Comparison of ENCODE assay signal across 8 cellular contexts in the genomic region with DNA sequence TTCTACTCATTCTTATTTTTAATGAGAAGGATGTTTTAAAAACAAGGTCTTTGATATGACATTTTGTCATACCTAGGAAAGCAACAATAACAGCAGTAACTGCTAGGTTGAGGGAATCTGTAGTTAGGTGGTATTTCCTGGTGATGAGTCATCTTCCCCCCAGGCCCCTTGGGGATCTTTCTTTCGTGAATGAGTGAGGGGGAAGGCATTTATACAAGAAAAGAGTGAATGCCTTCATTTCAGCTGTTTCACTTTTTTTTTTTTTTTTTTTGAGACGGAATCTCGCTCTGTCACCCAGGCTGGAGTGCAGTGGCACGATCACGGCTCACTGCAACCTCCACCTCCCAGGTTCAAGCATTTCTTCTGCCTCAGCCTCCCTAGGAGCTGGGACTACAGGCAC.
DNase-seq lines count a peak whose midpoint lies in the region; ATAC-seq, FAIRE-seq and TF ChIP-seq lines count a peak whose summit lies in the region.

No MANE protein-coding gene starts in this region.

- peaks cover 3% of the 10 kb centered on the region for H3K9me3 Mint-ChIP-seq in activated naive CD8-positive, alpha-beta T cell treated with anti-CD3 and anti-CD28 coated beads for 36 hours

- no peak overlapping the region for H3K4me3 Mint-ChIP-seq in activated naive CD8-positive, alpha-beta T cell treated with anti-CD3 and anti-CD28 coated beads for 36 hours

- TF ChIP-seq POLR2A in A549 (IDR thresholded peaks at IDR 0.05; ENCODE audit: low read length), result no peak
- no peak for TF ChIP-seq POLR2A in HCT116 (IDR thresholded peaks at IDR 0.05; ENCODE audit: borderline replicate concordance, extremely low read depth, insufficient read depth, insufficient read length)
- TF ChIP-seq POLR2A in suprapubic skin (IDR thresholded peaks at IDR 0.05), result no peak

- 0 out of 2 replicates have a peak overlapping the region, but pooled peaks have one; percentile 7 for H3K9ac ChIP-seq in HCT116 (ENCODE audit: low read length)

- H3K36me3 ChIP-seq in HCT116 (ENCODE audit: control insufficient read depth in 1 of 2, insufficient read depth in 2 of 2, low read length in 2 of 2) (no peaks in the 10 kb centered on the region), suprapubic skin (no peaks in the 10 kb centered on the region)

- TF ChIP-seq RAD21 in A549 (conservative IDR thresholded peaks at IDR 0.05 in 1 of 2, IDR thresholded peaks at IDR 0.05 in 1 of 2) (no peak), HCT116 (IDR thresholded peaks at IDR 0.05; ENCODE audit: low read depth) (no peak)

- DNase-seq in A549 (ENCODE audit: low read depth in 1 of 2, low spot score in 1 of 2) (peak; percentile 38 to 53), HCT116 (ENCODE audit: low read depth, low spot score) (peak; percentile 16), iPS-NIHi7 (ENCODE audit: extremely low spot score) (peak; percentile 62), suprapubic skin (ENCODE audit: low spot score in 2 of 2) (no peak)
- DNase-seq in activated naive CD8-positive, alpha-beta T cell treated with anti-CD3 and anti-CD28 coated beads for 36 hours, result peak; percentile 26
- DNase-seq in stimulated activated CD4-positive, alpha-beta T cell treated with anti-CD3 and anti-CD28 coated beads, Interleukin-2, amount 100 ng/mL, for 24 hours, result no peak

- TF ChIP-seq EP300 in A549 (IDR thresholded peaks at IDR 0.05) (no peak), suprapubic skin (IDR thresholded peaks at IDR 0.05) (no peak)

- peaks cover 53% of the 10 kb centered on the region for H3K4me1 Mint-ChIP-seq in activated naive CD8-positive, alpha-beta T cell treated with anti-CD3 and anti-CD28 coated beads for 36 hours

- H3K9me2 ChIP-seq in HCT116 (ENCODE audit: insufficient read depth), result no peaks in the 10 kb centered on the region

- POLR2A ChIA-PET in A549 (lab: Yijun Ruan, JAX) (no interaction called here), HCT116 (lab: Charles Lee) (no interaction called here)

- BruUV-seq in HCT116 (replicated peaks; lab: Mats Ljungman, UMichigan), result no TSS peak

- peaks cover 59% of the 10 kb centered on the region for H3K79me2 ChIP-seq in HCT116 (ENCODE audit: insufficient read depth, low read length)

- ATAC-seq in A549 (peak; percentile 52 to 69; a peak in 5 of 6 replicates), HCT116 (peak; percentile 55), GM19023 (IDR thresholded peaks at IDR 0.05; ENCODE audit: unreplicated experiment) (no peak), GM19351 (IDR thresholded peaks at IDR 0.05; ENCODE audit: unreplicated experiment) (no peak)

- no peaks in the 10 kb centered on the region for H4K20me1 ChIP-seq in HCT116 (ENCODE audit: insufficient read depth)

- H3K4me3 ChIP-seq in A549 (peak overlapping the region; percentile 11; the same call in 1 of the 3 replicates), HCT116 (replicated peaks in 1 of 2; ENCODE audit: low read depth in 1 of 2, low read length in 2 of 2) (0 out of 4 replicates have a peak overlapping the region, but pooled peaks of 1 of the 2 experiments have one; percentile 18), suprapubic skin (no peak overlapping the region)

- CTCF ChIA-PET in A549 (lab: Yijun Ruan, JAX), result interaction anchor here (0.6 to 6.4 kb wide), 7 partner anchors 16 to 1143 kb away, joined by 3 to 29 read pairs (median 3); no protein-coding TSS in a partner anchor
- CTCF ChIA-PET in HCT116 (lab: Charles Lee), result no interaction called here

- H2AFZ ChIP-seq in HCT116 (ENCODE audit: low read depth, low read length, poor library complexity, severe bottlenecking), result no peak overlapping the region

- peak overlapping the region; percentile 61 for H3K27ac Mint-ChIP-seq in activated naive CD8-positive, alpha-beta T cell treated with anti-CD3 and anti-CD28 coated beads for 36 hours

- RAD21 ChIA-PET in HCT116 (lab: Charles Lee; ENCODE audit: low non-redundant PET in 1 of 2, low total read pairs in 2 of 2, uncharacterized antibody in 2 of 2, unreplicated experiment in 2 of 2), result no interaction called here

- H3K4me1 ChIP-seq in A549, result peaks cover 63% of the 10 kb centered on the region
- peaks cover 9 to 41% of the 10 kb centered on the region in 2 experiments; a peak in 3 of 4 replicates for H3K4me1 ChIP-seq in HCT116 (ENCODE audit: control insufficient read depth in 1 of 2, insufficient read depth in 2 of 2, low read length in 2 of 2)
- peaks cover 48% of the 10 kb centered on the region for H3K4me1 ChIP-seq in suprapubic skin

- FAIRE-seq in A549 (lab: Jason Lieb, UNC), result no peak

- H3K27ac ChIP-seq in A549 (peak overlapping the region; percentile 57 to 88), HCT116 (ENCODE audit: low read depth, low read length) (peak overlapping the region; percentile 19; the same call in 1 of the 2 replicates), suprapubic skin (no peak overlapping the region)

- intact Hi-C loops in HCT116 (cut with micrococcal nuclease), result no loop called here

- TF ChIP-seq CTCF in A549 (IDR thresholded peaks at IDR 0.05), result no peak
- TF ChIP-seq CTCF in HCT116 (IDR thresholded peaks at IDR 0.05 in 2 of 3, conservative IDR thresholded peaks at IDR 0.05 in 1 of 3; ENCODE audit: borderline replicate concordance in 1 of 3, insufficient read depth in 1 of 3, low read depth in 2 of 3, low read length in 2 of 3), result no peak
- TF ChIP-seq CTCF in suprapubic skin (IDR thresholded peaks at IDR 0.05), result no peak

- H3K27me3 Mint-ChIP-seq in activated naive CD8-positive, alpha-beta T cell treated with anti-CD3 and anti-CD28 coated beads for 36 hours, result no peaks in the 10 kb centered on the region

- H3K27me3 ChIP-seq in HCT116 (ENCODE audit: insufficient read depth, low read length) (no peaks in the 10 kb centered on the region), suprapubic skin (no peaks in the 10 kb centered on the region)

- WGBS in A549 (ENCODE audit: missing lambda C conversion rate), result 3% methylated on average over 5 of the region's 5 CpGs
- 63% methylated on average over 5 of the region's 5 CpGs for WGBS in suprapubic skin

- H3K36me3 Mint-ChIP-seq in activated naive CD8-positive, alpha-beta T cell treated with anti-CD3 and anti-CD28 coated beads for 36 hours, result peaks cover 11% of the 10 kb centered on the region

- H3K4me2 ChIP-seq in A549 (peak overlapping the region; percentile 80), HCT116 (ENCODE audit: low read length) (peak overlapping the region; percentile 60)

- no peaks in the 10 kb centered on the region for H3K9me3 ChIP-seq in A549
- H3K9me3 ChIP-seq in HCT116 (ENCODE audit: control insufficient read depth in 1 of 2, insufficient read depth in 1 of 2, low read depth in 1 of 2, low read length in 2 of 2), result no peaks in the 10 kb centered on the region
- no peaks in the 10 kb centered on the region for H3K9me3 ChIP-seq in suprapubic skin

TF ChIP-seq in A549, 52 proteins besides CTCF, POLR2A, EP300 and RAD21 (continues in another document):
- TF ChIP-seq JUNB (IDR thresholded peaks at IDR 0.05) (peak; percentile 20; the same call in 1 of the 2 replicates), NFE2L2 (conservative IDR thresholded peaks at IDR 0.05; ENCODE audit: low read length) (no peak), MAZ (IDR thresholded peaks at IDR 0.05; ENCODE audit: borderline replicate concordance, low read depth, low read length) (no peak), NR3C1 (IDR thresholded peaks at IDR 0.05) (no peak), RCOR1 (IDR thresholded peaks at IDR 0.05; ENCODE audit: low read depth, low read length) (no peak), FOSB (CRISPR knock-in tag; IDR thresholded peaks at IDR 0.05) (no peak)
- TF ChIP-seq, protein P1, sequence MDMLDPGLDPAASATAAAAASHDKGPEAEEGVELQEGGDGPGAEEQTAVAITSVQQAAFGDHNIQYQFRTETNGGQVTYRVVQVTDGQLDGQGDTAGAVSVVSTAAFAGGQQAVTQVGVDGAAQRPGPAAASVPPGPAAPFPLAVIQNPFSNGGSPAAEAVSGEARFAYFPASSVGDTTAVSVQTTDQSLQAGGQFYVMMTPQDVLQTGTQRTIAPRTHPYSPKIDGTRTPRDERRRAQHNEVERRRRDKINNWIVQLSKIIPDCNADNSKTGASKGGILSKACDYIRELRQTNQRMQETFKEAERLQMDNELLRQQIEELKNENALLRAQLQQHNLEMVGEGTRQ (IDR thresholded peaks at IDR 0.05), result no peak
- TF ChIP-seq, protein P2, sequence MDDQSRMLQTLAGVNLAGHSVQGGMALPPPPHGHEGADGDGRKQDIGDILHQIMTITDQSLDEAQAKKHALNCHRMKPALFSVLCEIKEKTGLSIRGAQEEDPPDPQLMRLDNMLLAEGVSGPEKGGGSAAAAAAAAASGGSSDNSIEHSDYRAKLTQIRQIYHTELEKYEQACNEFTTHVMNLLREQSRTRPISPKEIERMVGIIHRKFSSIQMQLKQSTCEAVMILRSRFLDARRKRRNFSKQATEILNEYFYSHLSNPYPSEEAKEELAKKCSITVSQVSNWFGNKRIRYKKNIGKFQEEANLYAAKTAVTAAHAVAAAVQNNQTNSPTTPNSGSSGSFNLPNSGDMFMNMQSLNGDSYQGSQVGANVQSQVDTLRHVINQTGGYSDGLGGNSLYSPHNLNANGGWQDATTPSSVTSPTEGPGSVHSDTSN (IDR thresholded peaks at IDR 0.05), result no peak

TF ChIP-seq in HCT116, 20 proteins besides CTCF, POLR2A, EP300 and RAD21 (continues in another document):
- TF ChIP-seq POLR2AphosphoS5 (IDR thresholded peaks at IDR 0.05; ENCODE audit: low read depth, low read length) (no peak), ZFX (IDR thresholded peaks at IDR 0.05) (no peak), FOSL1 (IDR thresholded peaks at IDR 0.05; ENCODE audit: low read depth) (peak; percentile 57), EGR1 (IDR thresholded peaks at IDR 0.05; ENCODE audit: low read depth) (no peak), ELF1 (IDR thresholded peaks at IDR 0.05; ENCODE audit: borderline replicate concordance, low read depth) (no peak), YY1 (IDR thresholded peaks at IDR 0.05; ENCODE audit: extremely low read depth, insufficient replicate concordance, low read depth, low read length) (no peak)
- TF ChIP-seq, protein P3, sequence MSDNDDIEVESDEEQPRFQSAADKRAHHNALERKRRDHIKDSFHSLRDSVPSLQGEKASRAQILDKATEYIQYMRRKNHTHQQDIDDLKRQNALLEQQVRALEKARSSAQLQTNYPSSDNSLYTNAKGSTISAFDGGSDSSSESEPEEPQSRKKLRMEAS (IDR thresholded peaks at IDR 0.05), result 0 out of 2 replicates have a peak, but pooled peaks have one; percentile 14

Comparison
In these comparisons a context has a peak if more than half of its experiments do, and no peak if none do; other contexts are left out.
1. ATAC-seq: peak in A549 (2 of 2) and HCT116 (single experiment); none in GM19023 (single experiment) and GM19351 (single experiment).
2. DNase-seq: peak in A549 (2 of 2), HCT116 (single experiment), activated naive CD8-positive, alpha-beta T cell treated with anti-CD3 and anti-CD28 coated beads for 36 hours (single experiment) and iPS-NIHi7 (single experiment); none in suprapubic skin (0 of 2) and stimulated activated CD4-positive, alpha-beta T cell treated with anti-CD3 and anti-CD28 coated beads, Interleukin-2, amount 100 ng/mL, for 24 hours (0 of 2).